1 cellular context compared by ENCODE assay signal in the genomic region with DNA sequence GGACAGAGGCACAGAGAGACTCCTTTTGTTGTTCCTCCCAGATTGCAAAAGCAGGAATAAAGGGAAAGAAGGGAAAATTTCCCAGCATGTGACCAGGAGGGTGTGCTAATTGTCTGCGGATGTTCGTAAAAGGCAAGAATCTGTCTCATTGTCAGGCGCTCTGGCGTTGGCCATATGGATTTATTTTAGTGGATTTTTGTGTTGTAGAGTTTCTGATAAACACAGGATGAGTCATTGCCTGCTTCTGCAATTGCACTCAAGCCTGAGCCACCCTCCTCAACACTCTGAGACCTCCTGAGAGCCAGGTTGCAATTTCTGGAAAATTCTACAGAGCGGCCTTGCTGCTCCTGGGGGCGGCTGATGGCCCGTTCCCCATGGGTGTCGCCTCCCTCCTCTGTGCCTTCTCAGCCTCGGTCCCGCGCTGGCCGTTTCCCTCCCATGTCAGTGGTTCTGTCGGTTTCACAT.
TF ChIP-seq lines count a peak whose summit lies in the region.

No MANE protein-coding gene starts in this region.

TF ChIP-seq in K562, 482 proteins besides CTCF, POLR2A, EP300 and RAD21 (continued from another document):
- TF ChIP-seq, protein P1, sequence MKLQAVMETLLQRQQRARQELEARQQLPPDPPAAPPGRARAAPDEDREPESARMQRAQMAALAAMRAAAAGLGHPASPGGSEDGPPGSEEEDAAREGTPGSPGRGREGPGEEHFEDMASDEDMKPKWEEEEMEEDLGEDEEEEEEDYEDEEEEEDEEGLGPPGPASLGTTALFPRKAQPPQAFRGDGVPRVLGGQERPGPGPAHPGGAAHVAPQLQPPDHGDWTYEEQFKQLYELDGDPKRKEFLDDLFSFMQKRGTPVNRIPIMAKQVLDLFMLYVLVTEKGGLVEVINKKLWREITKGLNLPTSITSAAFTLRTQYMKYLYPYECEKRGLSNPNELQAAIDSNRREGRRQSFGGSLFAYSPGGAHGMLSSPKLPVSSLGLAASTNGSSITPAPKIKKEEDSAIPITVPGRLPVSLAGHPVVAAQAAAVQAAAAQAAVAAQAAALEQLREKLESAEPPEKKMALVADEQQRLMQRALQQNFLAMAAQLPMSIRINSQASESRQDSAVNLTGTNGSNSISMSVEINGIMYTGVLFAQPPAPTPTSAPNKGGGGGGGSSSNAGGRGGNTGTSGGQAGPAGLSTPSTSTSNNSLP (IDR thresholded peaks at IDR 0.05; ENCODE audit: borderline replicate concordance, low read depth, low read length), result peak; percentile 46; the same call in 1 of the 2 replicates
- TF ChIP-seq, protein P2, sequence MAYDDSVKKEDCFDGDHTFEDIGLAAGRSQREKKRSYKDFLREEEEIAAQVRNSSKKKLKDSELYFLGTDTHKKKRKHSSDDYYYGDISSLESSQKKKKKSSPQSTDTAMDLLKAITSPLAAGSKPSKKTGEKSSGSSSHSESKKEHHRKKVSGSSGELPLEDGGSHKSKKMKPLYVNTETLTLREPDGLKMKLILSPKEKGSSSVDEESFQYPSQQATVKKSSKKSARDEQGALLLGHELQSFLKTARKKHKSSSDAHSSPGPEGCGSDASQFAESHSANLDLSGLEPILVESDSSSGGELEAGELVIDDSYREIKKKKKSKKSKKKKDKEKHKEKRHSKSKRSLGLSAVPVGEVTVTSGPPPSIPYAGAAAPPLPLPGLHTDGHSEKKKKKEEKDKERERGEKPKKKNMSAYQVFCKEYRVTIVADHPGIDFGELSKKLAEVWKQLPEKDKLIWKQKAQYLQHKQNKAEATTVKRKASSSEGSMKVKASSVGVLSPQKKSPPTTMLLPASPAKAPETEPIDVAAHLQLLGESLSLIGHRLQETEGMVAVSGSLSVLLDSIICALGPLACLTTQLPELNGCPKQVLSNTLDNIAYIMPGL (CRISPR knock-in tag; IDR thresholded peaks at IDR 0.05), result 0 out of 2 replicates have a peak, but pooled peaks have one; percentile 55
- no peak for TF ChIP-seq CEBPB (tag; IDR thresholded peaks at IDR 0.05)
- TF ChIP-seq FOXK2 (conservative IDR thresholded peaks at IDR 0.05 in 1 of 2, IDR thresholded peaks at IDR 0.05 in 1 of 2; ENCODE audit: low read depth in 2 of 2), result peak; percentile 37 to 47; a peak in 2 of 4 replicates
- no peak for TF ChIP-seq PML (IDR thresholded peaks at IDR 0.05; ENCODE audit: low read length)
- peak; percentile 52; the same call in 1 of the 2 replicates for TF ChIP-seq ARID1B (IDR thresholded peaks at IDR 0.05)
- peak; percentile 14; the same call in 1 of the 2 replicates for TF ChIP-seq ATF7 (IDR thresholded peaks at IDR 0.05)
- peak; percentile 97 for TF ChIP-seq JUND (IDR thresholded peaks at IDR 0.05; ENCODE audit: borderline replicate concordance, low read depth, low read length)
- peak; percentile 95 for TF ChIP-seq JUND (tag; IDR thresholded peaks at IDR 0.05; ENCODE audit: borderline replicate concordance, low read depth, low read length)
- TF ChIP-seq, protein P3, sequence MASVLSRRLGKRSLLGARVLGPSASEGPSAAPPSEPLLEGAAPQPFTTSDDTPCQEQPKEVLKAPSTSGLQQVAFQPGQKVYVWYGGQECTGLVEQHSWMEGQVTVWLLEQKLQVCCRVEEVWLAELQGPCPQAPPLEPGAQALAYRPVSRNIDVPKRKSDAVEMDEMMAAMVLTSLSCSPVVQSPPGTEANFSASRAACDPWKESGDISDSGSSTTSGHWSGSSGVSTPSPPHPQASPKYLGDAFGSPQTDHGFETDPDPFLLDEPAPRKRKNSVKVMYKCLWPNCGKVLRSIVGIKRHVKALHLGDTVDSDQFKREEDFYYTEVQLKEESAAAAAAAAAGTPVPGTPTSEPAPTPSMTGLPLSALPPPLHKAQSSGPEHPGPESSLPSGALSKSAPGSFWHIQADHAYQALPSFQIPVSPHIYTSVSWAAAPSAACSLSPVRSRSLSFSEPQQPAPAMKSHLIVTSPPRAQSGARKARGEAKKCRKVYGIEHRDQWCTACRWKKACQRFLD (CRISPR knock-in tag; IDR thresholded peaks at IDR 0.05), result no peak
- TF ChIP-seq CBFA2T3 (IDR thresholded peaks at IDR 0.05), result 0 out of 2 replicates have a peak, but pooled peaks have one; percentile 11
- no peak for TF ChIP-seq RBM34 (IDR thresholded peaks at IDR 0.05; ENCODE audit: borderline replicate concordance, insufficient read depth, low read length)
- no peak for TF ChIP-seq NONO (IDR thresholded peaks at IDR 0.05; ENCODE audit: low read depth in 2 of 2, low read length in 1 of 2)
- TF ChIP-seq NR4A1 (CRISPR knock-in tag; IDR thresholded peaks at IDR 0.05), result no peak
- TF ChIP-seq NR4A1 (tag; IDR thresholded peaks at IDR 0.05), result no peak
- TF ChIP-seq ZNF589 (CRISPR knock-in tag; IDR thresholded peaks at IDR 0.05; ENCODE audit: low read depth), result 0 out of 2 replicates have a peak, but pooled peaks have one; percentile 39
- no peak for TF ChIP-seq ZNF212 (CRISPR knock-in tag; IDR thresholded peaks at IDR 0.05)
- TF ChIP-seq SMARCA4 (IDR thresholded peaks at IDR 0.05), result peak; percentile 55; the same call in 1 of the 2 replicates
- TF ChIP-seq TEAD4 (IDR thresholded peaks at IDR 0.05; ENCODE audit: low read length), result peak; percentile 9; the same call in 1 of the 2 replicates
- TF ChIP-seq TEAD4 (CRISPR knock-in tag; IDR thresholded peaks at IDR 0.05; ENCODE audit: borderline replicate concordance), result no peak
- TF ChIP-seq MYC (IDR thresholded peaks at IDR 0.05; ENCODE audit: low read depth, low read length), result peak; percentile 32; the same call in 1 of the 2 replicates
- TF ChIP-seq MYC (CRISPR knock-in tag; IDR thresholded peaks at IDR 0.05; ENCODE audit: borderline replicate concordance, low read depth), result no peak
- 0 out of 4 replicates have a peak, but pooled peaks of 1 of the 2 experiments have one; percentile 19 for TF ChIP-seq SRF (CRISPR knock-in tag; IDR thresholded peaks at IDR 0.05)
- TF ChIP-seq NFE2 (IDR thresholded peaks at IDR 0.05; ENCODE audit: low read depth), result 0 out of 2 replicates have a peak, but pooled peaks have one; percentile 2
- TF ChIP-seq FOSL1 (tag; conservative IDR thresholded peaks at IDR 0.05), result peak; percentile 96
